ENCODE assay signal across 9 cellular contexts in genomic region chr11:88508558-88508807, GRCh38.
DNase-seq lines count a peak whose midpoint lies in the region; ATAC-seq, FAIRE-seq and TF ChIP-seq lines count a peak whose summit lies in the region.
"Had no signal": no experiment of that assay in that cellular context is flagged by ENCODE, and none has a peak within 500 bp of the region (broad histone marks: within the 10 kb centered on the region; RNA-seq: fewer than 3 reads in every experiment).

No MANE protein-coding gene starts in this region.

- DNase-seq in activated naive CD4-positive, alpha-beta T cell treated with Interleukin-2 at 50 U/mL for 16 hours = no peak
- no peak for DNase-seq in astrocyte (ENCODE audit: low read depth)
- no peak for DNase-seq in memory B cell (ENCODE audit: low spot score in 2 of 2)
- no peak for DNase-seq in tibial artery
- DNase-seq in NOMO-1 (lab: John Stamatoyannopoulos, UW; ENCODE audit: unreplicated experiment in 2 of 2) = no peak
- no peak for DNase-seq in mucosa of gallbladder (ENCODE audit: low spot score)
- DNase-seq in AG08396 (ENCODE audit: low spot score) = no peak

- no peak for FAIRE-seq in astrocyte (lab: Jason Lieb, UNC)

- H3K27ac Mint-ChIP-seq in activated naive CD4-positive, alpha-beta T cell treated with anti-CD3 and anti-CD28 coated beads, Interleukin-2, amount 50 U/mL, for 24 hours = no peak overlapping the region
- H3K27ac Mint-ChIP-seq in astrocyte (ENCODE audit: unreplicated experiment) (no peak overlapping the region), memory B cell (no peak overlapping the region)

- peak overlapping the region; percentile 96 for H2AFZ ChIP-seq in astrocyte (ENCODE audit: low read depth, low read length)

- no peaks in the 10 kb centered on the region for H3K79me2 ChIP-seq in astrocyte (ENCODE audit: insufficient read depth, low read length)

- TF ChIP-seq CTCF in astrocyte (IDR thresholded peaks at IDR 0.05; ENCODE audit: insufficient read depth, low read depth, low read length) (no peak), tibial artery (IDR thresholded peaks at IDR 0.05) (no peak)

- no peaks in the 10 kb centered on the region for H3K36me3 ChIP-seq in astrocyte (ENCODE audit: insufficient read depth, low read length)
- H3K36me3 ChIP-seq in tibial artery = no peaks in the 10 kb centered on the region
- H3K36me3 ChIP-seq: BLaER1 treated with 17β-estradiol and CSF1 and Interleukin-3, amounts not matched to agents 10 nM and 100 nM had no signal

- ATAC-seq in memory B cell (ENCODE audit: low read depth) = no peak

- peak overlapping the region; percentile 56 for H3K9ac ChIP-seq in astrocyte (ENCODE audit: low read length)
- H3K9ac ChIP-seq: BLaER1 treated with 17β-estradiol and CSF1 and Interleukin-3, amounts not matched to agents 10 nM and 100 nM had no signal

- intact Hi-C loops in tibial artery (cut with DNase I; ENCODE audit: low total_unique reads) = no loop called here

- H3K4me3 Mint-ChIP-seq in activated naive CD4-positive, alpha-beta T cell treated with anti-CD3 and anti-CD28 coated beads, Interleukin-2, amount 50 U/mL, for 24 hours = peak overlapping the region; percentile 81
- H3K4me3 Mint-ChIP-seq in astrocyte (ENCODE audit: unreplicated experiment) (peak overlapping the region; percentile 56), memory B cell (peak overlapping the region; percentile 42)

- H3K9me3 ChIP-seq in astrocyte (ENCODE audit: insufficient read depth, low read depth, low read length) = no peaks in the 10 kb centered on the region
- no peaks in the 10 kb centered on the region for H3K9me3 ChIP-seq in tibial artery

- H3K4me3 ChIP-seq in astrocyte (ENCODE audit: insufficient read depth, low read depth, low read length) = peak overlapping the region; percentile 47
- H3K4me3 ChIP-seq in tibial artery = peak overlapping the region; percentile 35 to 48
- H3K4me3 ChIP-seq: BLaER1 treated with 17β-estradiol and CSF1 and Interleukin-3, amounts not matched to agents 10 nM and 100 nM had no signal

- H3K4me1 ChIP-seq in astrocyte (ENCODE audit: insufficient read depth, low read length) (no peaks in the 10 kb centered on the region), tibial artery (peaks cover 0 to 18% (median 6%) of the 10 kb centered on the region in 4 donors)
- H3K4me1 ChIP-seq: BLaER1 treated with 17β-estradiol and CSF1 and Interleukin-3, amounts not matched to agents 10 nM and 100 nM had no signal

- no peaks in the 10 kb centered on the region for H4K20me1 ChIP-seq in astrocyte (ENCODE audit: insufficient read depth, low read length)
- H4K20me1 ChIP-seq: BLaER1 treated with 17β-estradiol and CSF1 and Interleukin-3, amounts not matched to agents 10 nM and 100 nM had no signal

- peaks cover 2% of the 10 kb centered on the region for H3K36me3 Mint-ChIP-seq in activated naive CD4-positive, alpha-beta T cell treated with anti-CD3 and anti-CD28 coated beads, Interleukin-2, amount 50 U/mL, for 24 hours
- no peaks in the 10 kb centered on the region for H3K36me3 Mint-ChIP-seq in astrocyte (ENCODE audit: low read depth, unreplicated experiment)
- H3K36me3 Mint-ChIP-seq in memory B cell = no peaks in the 10 kb centered on the region

- H3K4me1 Mint-ChIP-seq in activated naive CD4-positive, alpha-beta T cell treated with anti-CD3 and anti-CD28 coated beads, Interleukin-2, amount 50 U/mL, for 24 hours = peaks cover 16% of the 10 kb centered on the region
- H3K4me1 Mint-ChIP-seq in astrocyte (ENCODE audit: low read depth, unreplicated experiment) = no peaks in the 10 kb centered on the region
- H3K4me1 Mint-ChIP-seq in memory B cell = peaks cover 9% of the 10 kb centered on the region

- no peak overlapping the region for H3K27ac ChIP-seq in astrocyte (ENCODE audit: low read depth, low read length)
- H3K27ac ChIP-seq in tibial artery = no peak overlapping the region
- H3K27ac ChIP-seq: BLaER1 treated with 17β-estradiol and CSF1 and Interleukin-3, amounts not matched to agents 10 nM and 100 nM had no signal

- H3K9me3 Mint-ChIP-seq in activated naive CD4-positive, alpha-beta T cell treated with anti-CD3 and anti-CD28 coated beads, Interleukin-2, amount 50 U/mL, for 24 hours = no peaks in the 10 kb centered on the region
- H3K9me3 Mint-ChIP-seq in astrocyte (ENCODE audit: unreplicated experiment) (peaks cover 10% of the 10 kb centered on the region), memory B cell (no peaks in the 10 kb centered on the region)

- peaks cover 38% of the 10 kb centered on the region for H3K27me3 Mint-ChIP-seq in activated naive CD4-positive, alpha-beta T cell treated with anti-CD3 and anti-CD28 coated beads, Interleukin-2, amount 50 U/mL, for 24 hours
- H3K27me3 Mint-ChIP-seq in astrocyte (ENCODE audit: low read depth, unreplicated experiment) (peaks cover 31% of the 10 kb centered on the region), memory B cell (peaks cover 18% of the 10 kb centered on the region)

- H3K27me3 ChIP-seq in astrocyte (ENCODE audit: insufficient read depth, low read length) = no peaks in the 10 kb centered on the region
- H3K27me3 ChIP-seq in tibial artery = peaks cover 0 to 17% of the 10 kb centered on the region in 2 donors
- H3K27me3 ChIP-seq: BLaER1 treated with 17β-estradiol and CSF1 and Interleukin-3, amounts not matched to agents 10 nM and 100 nM had no signal

- H3K4me2 ChIP-seq in astrocyte (ENCODE audit: low read length) = peak overlapping the region; percentile 86
- H3K4me2 ChIP-seq: BLaER1 treated with 17β-estradiol and CSF1 and Interleukin-3, amounts not matched to agents 10 nM and 100 nM had no signal
